ENCODE assay signal across 9 cellular contexts in the genomic region with DNA sequence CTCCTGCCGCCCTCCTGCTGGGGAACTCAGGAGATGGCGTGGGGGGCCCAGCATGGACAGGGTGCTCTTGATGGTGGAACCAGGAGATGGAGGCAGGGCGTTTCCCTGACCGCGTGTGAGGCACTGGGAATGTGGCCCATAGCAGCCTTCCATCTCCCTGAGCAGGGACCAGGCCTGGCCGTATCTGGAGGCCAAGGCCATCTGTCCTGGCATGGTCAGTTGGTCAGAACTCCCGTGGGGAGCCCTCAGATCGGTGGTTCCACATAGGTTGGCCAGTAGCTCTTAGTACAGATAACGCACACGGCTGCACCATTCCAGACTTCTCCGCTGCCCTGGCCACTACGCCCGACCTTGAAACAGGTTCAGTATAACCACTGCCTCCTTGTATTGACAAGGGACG.
"Had no signal": no experiment of that assay in that cellular context is flagged by ENCODE, and none has a peak within 500 bp of the region (broad histone marks: within the 10 kb centered on the region; RNA-seq: fewer than 3 reads in every experiment).

No MANE protein-coding gene starts in this region.

- H3K9me3 ChIP-seq: HAP-1 had no signal

- H3K36me3 ChIP-seq: HAP-1 had no signal

- DNase-seq: GM23248, GOT3, H7, HFFc6, IMR-90, KG1 had no signal

- H3K4me1 ChIP-seq: HAP-1 had no signal

- H3K4me3 ChIP-seq: GM23248, HAP-1, K562 had no signal

- H3K9ac ChIP-seq: GM23248 had no signal

- H2AFZ ChIP-seq: GM23248 had no signal

- FAIRE-seq: HTR-8/SVneo, K562 had no signal

- H3K27ac ChIP-seq: GM23248 had no signal
